In genomic region chr12:110667671-110668070, GRCh38 we compare ENCODE assay signal across 19 cellular contexts. TPM values are rescaled to one million over a fixed set of nuclear protein-coding genes. Genes with fewer than 3 reads are reported as not detected.
DNase-seq lines count a peak whose midpoint lies in the region; ATAC-seq and FAIRE-seq lines count a peak whose summit lies in the region.
"Had no signal": no experiment of that assay in that cellular context is flagged by ENCODE, and none has a peak within 500 bp of the region (broad histone marks: within the 10 kb centered on the region; RNA-seq: fewer than 3 reads in every experiment).

No MANE protein-coding gene starts in this region.

- H3K4me3 ChIP-seq in GM08714 (ENCODE audit: low read length), result peak overlapping the region; percentile 2; the same call in 1 of the 2 replicates

- H3K4me3 Mint-ChIP-seq in T-helper 17 cell, result no peak overlapping the region
- H3K4me3 Mint-ChIP-seq: HFFc6 had no signal

- DNase-seq in GM18507 (ENCODE audit: extremely low spot score, insufficient read length, low read depth) (no peak), T-helper 17 cell (no peak), HuH-7.5 (ENCODE audit: low spot score) (no peak), frontal cortex (ENCODE audit: low spot score in 2 of 2) (no peak)
- no peak for DNase-seq in effector CD8-positive, alpha-beta T cell (lab: John Stamatoyannopoulos, UW)
- DNase-seq: BE2C; GF-D8; HFFc6; KG1; NCI-H1436; NCI-H2029; NCI-H2171; NCI-H446; NCI-H69; NK-92 treated with Interleukin-12 subunit alpha and Interleukin-12 subunit beta, amount 100 ng/mL, for 24 hours; PC-3 had no signal

- H3K27me3 Mint-ChIP-seq in T-helper 17 cell, result no peaks in the 10 kb centered on the region

- peaks cover 21% of the 10 kb centered on the region for H3K4me1 Mint-ChIP-seq in T-helper 17 cell

- FAIRE-seq in GM18507 (lab: Jason Lieb, UNC) (peak; percentile 21), frontal cortex (lab: Jason Lieb, UNC) (no peak)
- FAIRE-seq: H54 had no signal

- H3K36me3 Mint-ChIP-seq in T-helper 17 cell (ENCODE audit: low read depth), result peaks cover 3% of the 10 kb centered on the region

- H3K9me3 ChIP-seq in T-helper 17 cell (ENCODE audit: control insufficient read depth, low read length, poor library complexity, severe bottlenecking), result no peaks in the 10 kb centered on the region
- H3K9me3 ChIP-seq: BE2C had no signal

- ATAC-seq in T-helper 17 cell (no peak), GM18511 (IDR thresholded peaks at IDR 0.05; ENCODE audit: unreplicated experiment) (no peak)
- ATAC-seq: PC-3 had no signal

- peak overlapping the region; percentile 24 for H3K27ac Mint-ChIP-seq in T-helper 17 cell
- H3K27ac Mint-ChIP-seq: HFFc6 had no signal

RNA-seq across cellular contexts. Expression of gene HVCN1, which starts 21.2 kb away (rescaled TPM):
- total RNA-seq in T-helper 17 cell (1 to 10 TPM; 4.6 to 8.8 TPM), frontal cortex (7.3 TPM)

RNA-seq across cellular contexts. Expression of gene TCTN1, which starts 53.7 kb away (rescaled TPM):
- total RNA-seq in T-helper 17 cell, result 1 to 10 TPM; 5.0 to 8.5 TPM
- total RNA-seq in frontal cortex, result 35.9 TPM
